Comparison of ENCODE assay signal across 8 cellular contexts in the genomic region with DNA sequence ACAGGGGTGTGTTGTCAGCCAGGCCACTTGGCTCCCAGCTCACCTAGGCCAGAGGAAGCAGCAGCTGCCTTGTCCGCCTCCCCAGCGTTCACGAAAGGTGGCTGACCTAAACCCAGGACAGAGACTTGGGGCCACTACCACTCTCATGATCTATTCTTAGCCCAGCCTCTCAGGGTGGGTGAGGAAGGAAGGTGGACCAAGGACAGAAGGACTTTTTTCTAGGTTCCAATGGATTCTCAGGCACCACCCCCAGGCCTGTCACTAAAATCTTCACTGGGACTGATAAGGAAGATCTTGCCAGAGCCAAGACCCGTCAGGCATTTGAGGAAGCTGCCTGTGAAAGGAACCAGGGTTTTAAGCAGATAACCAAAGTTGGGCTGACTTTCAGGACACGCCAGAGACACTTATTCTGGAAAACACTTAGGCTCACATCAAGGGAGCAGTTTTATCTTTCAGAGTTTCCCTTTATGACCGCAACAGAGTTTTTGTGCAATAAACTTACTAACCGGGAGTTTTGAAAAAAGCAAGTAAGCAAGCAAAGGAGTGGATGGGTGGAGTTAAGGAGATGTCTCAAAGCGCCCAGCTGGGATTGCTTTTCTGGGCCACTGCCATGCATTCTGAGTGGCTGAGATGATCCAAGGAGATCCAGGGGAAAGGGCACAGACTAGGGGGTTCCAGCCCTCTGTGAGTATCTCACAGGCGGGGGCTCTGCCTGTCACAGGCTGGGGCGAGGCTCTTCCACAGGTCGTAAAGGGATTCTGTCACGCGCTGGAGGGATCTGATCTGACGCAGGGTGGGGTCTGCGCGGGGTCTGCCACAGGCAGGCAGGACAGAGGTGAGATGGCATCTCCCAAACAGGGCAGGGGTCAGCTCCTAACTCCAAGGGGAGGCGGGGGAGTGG. TPM values are rescaled to one million over a fixed set of nuclear protein-coding genes. Genes with fewer than 3 reads are reported as not detected.
DNase-seq lines count a peak whose midpoint lies in the region; ATAC-seq and TF ChIP-seq lines count a peak whose summit lies in the region.

No MANE protein-coding gene starts in this region.

- H3K27me3 Mint-ChIP-seq in Caco-2 (ENCODE audit: insufficient read depth, unreplicated experiment) (no peaks in the 10 kb centered on the region), activated B cell treated with CpG ODN at 0.5 μM for 24 hours (peaks cover 3% of the 10 kb centered on the region)

- DNase-seq in Caco-2 (peak in 1 of 2 experiments; percentile 33), activated B cell treated with CpG ODN at 0.5 μM for 24 hours (no peak), germinal center (ENCODE audit: low spot score) (peak; percentile 13), osteoblast (ENCODE audit: insufficient read length, low spot score, missing footprints) (peak; percentile 92), SK-N-DZ (ENCODE audit: low spot score) (no peak), NCI-H2107 treated with DMSO at 0.1 percent for 48 hours (lab: John Stamatoyannopoulos, UW; ENCODE audit: unreplicated experiment) (no peak)

- H3K4me2 ChIP-seq in osteoblast (ENCODE audit: insufficient read depth, low read length): peak overlapping the region; percentile 100

- H4K20me1 ChIP-seq in osteoblast (ENCODE audit: insufficient read depth, low read length): no peaks in the 10 kb centered on the region

- intact Hi-C loops in Caco-2 (cut with micrococcal nuclease; ENCODE audit: unreplicated experiment): loop anchor here (1.0 to 5.0 kb wide), 5 partner anchors 8 to 302 kb away; no protein-coding TSS in a partner anchor
- intact Hi-C loops in activated B cell treated with CpG ODN at 0.5 μM for 24 hours (cut with micrococcal nuclease): loop anchor here (1.0 to 5.0 kb wide), 2 partner anchors 212 to 853 kb away; a partner anchor contains a TSS

- H3K9me3 ChIP-seq in Caco-2 (no peaks in the 10 kb centered on the region), osteoblast (ENCODE audit: low read depth, low read length) (no peaks in the 10 kb centered on the region)

- peak; percentile 14 for ATAC-seq in HG03196 (IDR thresholded peaks at IDR 0.05; ENCODE audit: unreplicated experiment)
- no peak for ATAC-seq in activated B cell treated with CpG ODN at 0.5 μM for 24 hours (ENCODE audit: low read depth)
- no peak for ATAC-seq in HG02610 (IDR thresholded peaks at IDR 0.05; ENCODE audit: unreplicated experiment)

- H3K27ac ChIP-seq in osteoblast (ENCODE audit: low read depth, low read length): peak overlapping the region; percentile 39

- peak overlapping the region; percentile 98 for H2AFZ ChIP-seq in osteoblast (ENCODE audit: low read length)

- H3K27me3 ChIP-seq in Caco-2 (replicated peaks; ENCODE audit: control insufficient read depth, insufficient read depth, low read length) (no peaks in the 10 kb centered on the region), osteoblast (ENCODE audit: insufficient read depth, low read length) (no peaks in the 10 kb centered on the region)

- peaks cover 13% of the 10 kb centered on the region for H3K4me1 Mint-ChIP-seq in Caco-2 (ENCODE audit: low read depth, unreplicated experiment)
- H3K4me1 Mint-ChIP-seq in activated B cell treated with CpG ODN at 0.5 μM for 24 hours: peaks cover 19% of the 10 kb centered on the region

- H3K4me3 Mint-ChIP-seq in Caco-2 (ENCODE audit: unreplicated experiment) (peak overlapping the region; percentile 84), activated B cell treated with CpG ODN at 0.5 μM for 24 hours (peak overlapping the region; percentile 91)

- H3K36me3 Mint-ChIP-seq in Caco-2 (ENCODE audit: insufficient read depth, unreplicated experiment) (peaks cover 20% of the 10 kb centered on the region), activated B cell treated with CpG ODN at 0.5 μM for 24 hours (ENCODE audit: low read depth) (peaks cover 10% of the 10 kb centered on the region)

- TSS peak; percentile 59 for BruUV-seq in Caco-2 (replicated peaks; lab: Mats Ljungman, UMichigan)

- H3K9me3 Mint-ChIP-seq in Caco-2 (ENCODE audit: unreplicated experiment): no peaks in the 10 kb centered on the region
- H3K9me3 Mint-ChIP-seq in activated B cell treated with CpG ODN at 0.5 μM for 24 hours: no peaks in the 10 kb centered on the region

- H3K4me1 ChIP-seq in Caco-2 (peaks cover 10% of the 10 kb centered on the region), osteoblast (ENCODE audit: insufficient read depth, low read length) (peaks cover 13% of the 10 kb centered on the region)

- H3K4me3 ChIP-seq in Caco-2 (ENCODE audit: low read depth, low read length) (peak overlapping the region; percentile 77), osteoblast (ENCODE audit: insufficient read depth, low read length) (peak overlapping the region; percentile 96)

- H3K36me3 ChIP-seq in Caco-2 (ENCODE audit: control insufficient read depth, insufficient read depth, low read length) (no peaks in the 10 kb centered on the region; the same call in 1 of the 2 replicates), osteoblast (ENCODE audit: insufficient read depth, low read length) (no peaks in the 10 kb centered on the region)

- peaks cover 16% of the 10 kb centered on the region for H3K79me2 ChIP-seq in osteoblast (ENCODE audit: insufficient read depth, low read length)

- CTCF ChIA-PET in Caco-2 (lab: Charles Lee): interaction anchor here (0.7 to 6.7 kb wide), 36 partner anchors 8 to 299 kb away, joined by 3 to 244 read pairs (median 6); a partner anchor contains a TSS
- CTCF ChIA-PET in activated B cell treated with CpG ODN at 0.5 μM for 24 hours (lab: Charles Lee): interaction anchor here (0.9 to 6.2 kb wide), 7 partner anchors 9 to 559 kb away, joined by 3 to 137 read pairs (median 5); a partner anchor contains a TSS

- TF ChIP-seq CTCF in Caco-2 (IDR thresholded peaks at IDR 0.05; ENCODE audit: insufficient read depth in 1 of 2, low read depth in 1 of 2, low read length in 1 of 2, severe bottlenecking in 1 of 2, unreplicated experiment in 1 of 2) (no peak), activated B cell treated with CpG ODN at 0.5 μM for 24 hours (IDR thresholded peaks at IDR 0.05) (no peak), osteoblast (IDR thresholded peaks at IDR 0.05; ENCODE audit: extremely low read depth, low read depth, low read length) (no peak)

- H3K27ac Mint-ChIP-seq in Caco-2 (ENCODE audit: unreplicated experiment) (peak overlapping the region; percentile 48), activated B cell treated with CpG ODN at 0.5 μM for 24 hours (no peak overlapping the region)

- POLR2A ChIA-PET in Caco-2 (lab: Charles Lee): interaction anchor here (0.6 to 1.9 kb wide), 9 partner anchors 8 to 161 kb away, joined by 3 to 8 read pairs (median 6); a partner anchor contains a TSS
- POLR2A ChIA-PET in activated B cell treated with CpG ODN at 0.5 μM for 24 hours (lab: Charles Lee): interaction anchor here (0.6 to 2.2 kb wide), 5 partner anchors 91 to 1006 kb away, joined by 3 to 8 read pairs (median 5); a partner anchor contains a TSS

RNA-seq across cellular contexts. Expression of a gene that starts 1.0 kb away (rescaled TPM):
- total RNA-seq in Caco-2 (2022) (13.9 and 14.4 TPM in 2 replicates), activated B cell treated with CpG ODN at 0.5 μM for 24 hours (2.4 and 3.3 TPM in 2 replicates), osteoblast (7.1 and 7.2 TPM in 2 replicates)
- 6.6 and 6.8 TPM in 2 replicates for polyA plus RNA-seq in SK-N-DZ (2014; cell fraction: cytosol; rRNA removed)
- 5.0 and 5.9 TPM in 2 replicates for polyA plus RNA-seq in SK-N-DZ (2014; cell fraction: nucleus; rRNA removed)

RNA-seq across cellular contexts. Expression of a gene that starts 26.8 kb away (rescaled TPM):
- not detected in 2 replicates for total RNA-seq in Caco-2 (2022)
- not detected in 2 replicates for total RNA-seq in activated B cell treated with CpG ODN at 0.5 μM for 24 hours
- not detected in 2 replicates for total RNA-seq in osteoblast
- polyA plus RNA-seq in SK-N-DZ (2014; cell fraction: cytosol; rRNA removed): not detected in 2 replicates
- polyA plus RNA-seq in SK-N-DZ (2014; cell fraction: nucleus; rRNA removed): not detected in 2 replicates

RNA-seq across cellular contexts. Expression of a gene that starts 45.5 kb away (rescaled TPM):
- total RNA-seq in Caco-2 (2022) (256 and 292 TPM in 2 replicates), activated B cell treated with CpG ODN at 0.5 μM for 24 hours (not detected in 2 replicates), osteoblast (not detected in 2 replicates)
- not detected in 2 replicates for polyA plus RNA-seq in SK-N-DZ (2014; cell fraction: cytosol; rRNA removed)
- polyA plus RNA-seq in SK-N-DZ (2014; cell fraction: nucleus; rRNA removed): not detected in 2 replicates

Comparison
In these comparisons a context has a peak if more than half of its experiments do, and no peak if none do; other contexts are left out.
1. DNase-seq: peak in germinal center (single experiment) and osteoblast (single experiment); none in activated B cell treated with CpG ODN at 0.5 μM for 24 hours (single experiment), SK-N-DZ (single experiment) and NCI-H2107 treated with DMSO at 0.1 percent for 48 hours (single experiment).
2. RNA of a gene that starts 45.5 kb away (total RNA-seq): 256 to 292 TPM in Caco-2; not detected in activated B cell treated with CpG ODN at 0.5 μM for 24 hours and not detected in osteoblast; every median in the first group is over 100 times any median in the second.